1 cellular context compared by ENCODE assay signal in genomic region chr16:11051430-11052079, GRCh38.
TF ChIP-seq lines count a peak whose summit lies in the region.

No MANE protein-coding gene starts in this region.

TF ChIP-seq in K562, 482 proteins besides CTCF, POLR2A, EP300 and RAD21 (continued from another document):
- TF ChIP-seq MGA (IDR thresholded peaks at IDR 0.05) (no peak), ZNF316 (IDR thresholded peaks at IDR 0.05) (no peak), ZC3H4 (CRISPR knock-in tag; IDR thresholded peaks at IDR 0.05; ENCODE audit: borderline replicate concordance) (no peak), SRSF1 (IDR thresholded peaks at IDR 0.05; ENCODE audit: low read depth, low read length) (no peak), HMBOX1 (IDR thresholded peaks at IDR 0.05) (no peak), NELFE (IDR thresholded peaks at IDR 0.05; ENCODE audit: insufficient read depth, insufficient read length) (no peak), CTCFL (IDR thresholded peaks at IDR 0.05; ENCODE audit: borderline replicate concordance, insufficient read depth, low read depth, low read length, poor library complexity, severe bottlenecking) (no peak), ZFP91 (CRISPR knock-in tag; IDR thresholded peaks at IDR 0.05) (no peak), ZFPM2 (CRISPR knock-in tag; IDR thresholded peaks at IDR 0.05) (no peak), ZFP30 (CRISPR knock-in tag; IDR thresholded peaks at IDR 0.05; ENCODE audit: borderline replicate concordance) (no peak), ZBTB49 (CRISPR knock-in tag; IDR thresholded peaks at IDR 0.05; ENCODE audit: borderline replicate concordance) (no peak), SNAPC5 (CRISPR knock-in tag; IDR thresholded peaks at IDR 0.05) (no peak), ZNF561 (CRISPR knock-in tag; conservative IDR thresholded peaks at IDR 0.05) (no peak), ESRRA (IDR thresholded peaks at IDR 0.05; ENCODE audit: borderline replicate concordance, low read depth) (no peak), IFI16 (CRISPR knock-in tag; IDR thresholded peaks at IDR 0.05) (no peak), CREB1 (IDR thresholded peaks at IDR 0.05) (no peak), CREB1 (CRISPR knock-in tag; IDR thresholded peaks at IDR 0.05) (no peak), STAG1 (CRISPR knock-in tag; IDR thresholded peaks at IDR 0.05; ENCODE audit: borderline replicate concordance) (no peak)
